8 cellular contexts compared by ENCODE assay signal in genomic region chr19:37977992-37978391, GRCh38.
DNase-seq lines count a peak whose midpoint lies in the region; FAIRE-seq and TF ChIP-seq lines count a peak whose summit lies in the region.
"Had no signal": no experiment of that assay in that cellular context is flagged by ENCODE, and none has a peak within 500 bp of the region (broad histone marks: within the 10 kb centered on the region; RNA-seq: fewer than 3 reads in every experiment).

No MANE protein-coding gene starts in this region.

- no peak for TF ChIP-seq POLR2A in suprapubic skin (IDR thresholded peaks at IDR 0.05)

- no peak for TF ChIP-seq CTCF in keratinocyte (optimal IDR thresholded peaks at IDR 0.05 in 1 of 3, IDR thresholded peaks at IDR 0.05 in 1 of 3, conservative IDR thresholded peaks at IDR 0.05 in 1 of 3; ENCODE audit: extremely low read depth in 1 of 3, insufficient read depth in 2 of 3, low read length in 3 of 3)
- TF ChIP-seq CTCF in suprapubic skin (IDR thresholded peaks at IDR 0.05): no peak

- no peaks in the 10 kb centered on the region for H3K9me1 ChIP-seq in keratinocyte (ENCODE audit: control insufficient read depth, extremely low read depth, insufficient read depth, low read length)

- H3K79me2 ChIP-seq in keratinocyte (ENCODE audit: control insufficient read depth, insufficient read depth, low read length): peaks cover 4% of the 10 kb centered on the region

- H3K9me3 ChIP-seq in keratinocyte (ENCODE audit: control insufficient read depth, low read depth, low read length) (no peaks in the 10 kb centered on the region), suprapubic skin (no peaks in the 10 kb centered on the region)

- no peaks in the 10 kb centered on the region for H3K36me3 ChIP-seq in keratinocyte (ENCODE audit: control insufficient read depth in 2 of 2, extremely low read depth in 1 of 2, insufficient read depth in 2 of 2, low read length in 2 of 2)
- no peaks in the 10 kb centered on the region for H3K36me3 ChIP-seq in suprapubic skin

- dilution Hi-C loops in keratinocyte (cut with MboI; ENCODE audit: extremely low pct_ligation_motif_present, low sequenced_read_pairs): no loop called here

- no peak overlapping the region for H2AFZ ChIP-seq in keratinocyte (ENCODE audit: control insufficient read depth, low read length)

- no peak for TF ChIP-seq EP300 in suprapubic skin (IDR thresholded peaks at IDR 0.05)

- no peak overlapping the region for H3K9ac ChIP-seq in keratinocyte (ENCODE audit: control insufficient read depth, extremely low read depth, insufficient read depth, low read length)

- H3K4me1 ChIP-seq in keratinocyte (ENCODE audit: control insufficient read depth, extremely low read depth, insufficient read depth, low read length): peaks cover 46% of the 10 kb centered on the region
- peaks cover 41% of the 10 kb centered on the region for H3K4me1 ChIP-seq in suprapubic skin

- H3K4me2 ChIP-seq in keratinocyte (ENCODE audit: control insufficient read depth, extremely low read depth, insufficient read depth, low read depth, low read length): no peak overlapping the region

- 45% methylated on average over 7 of the region's 7 CpGs for WGBS in suprapubic skin

- DNase-seq in HT1080 (ENCODE audit: low read depth): peak; percentile 63
- DNase-seq in astrocyte of the hippocampus (ENCODE audit: low read depth, low spot score): peak; percentile 90
- DNase-seq in keratinocyte (ENCODE audit: low read depth, low spot score): no peak
- no peak for DNase-seq in suprapubic skin (ENCODE audit: low spot score in 2 of 2)
- no peak for DNase-seq in H4 (ENCODE audit: low spot score)
- no peak for DNase-seq in activated CD4-positive, alpha-beta T cell treated with anti-CD3 and anti-CD28 coated beads, Interleukin-2, amount 50 U/mL, for 4 hours
- DNase-seq in cortex of kidney (lab: John Stamatoyannopoulos, UW): no peak
- DNase-seq: activated naive CD4-positive, alpha-beta T cell treated with anti-CD3 and anti-CD28 coated beads for 36 hours had no signal

- peak; percentile 57 for FAIRE-seq in keratinocyte (lab: Jason Lieb, UNC)

- H4K20me1 ChIP-seq in keratinocyte (ENCODE audit: control insufficient read depth, extremely low read depth, insufficient read depth, low read length): no peaks in the 10 kb centered on the region

- H3K27me3 ChIP-seq in keratinocyte (ENCODE audit: control insufficient read depth, extremely low read depth, insufficient read depth, low read length) (no peaks in the 10 kb centered on the region), suprapubic skin (no peaks in the 10 kb centered on the region)

- no peak overlapping the region for H3K4me3 ChIP-seq in keratinocyte (ENCODE audit: control insufficient read depth in 2 of 3, extremely low read depth in 1 of 3, insufficient read depth in 2 of 3, low read depth in 1 of 3, low read length in 3 of 3)
- no peak overlapping the region for H3K4me3 ChIP-seq in suprapubic skin

- H3K27ac ChIP-seq in keratinocyte (ENCODE audit: control insufficient read depth, insufficient read depth, low read length): peak overlapping the region; percentile 83
- peak overlapping the region; percentile 60 for H3K27ac ChIP-seq in suprapubic skin

Comparison
In these comparisons a context has a peak if more than half of its experiments do, and no peak if none do; other contexts are left out.
1. DNase-seq: peak in HT1080 (single experiment) and astrocyte of the hippocampus (single experiment); none in keratinocyte (single experiment), suprapubic skin (0 of 2), H4 (single experiment), activated CD4-positive, alpha-beta T cell treated with anti-CD3 and anti-CD28 coated beads, Interleukin-2, amount 50 U/mL, for 4 hours (0 of 2) and cortex of kidney (single experiment).